Comparison of ENCODE assay signal across 8 cellular contexts in genomic region chr19:12639901-12640613, GRCh38. TPM values are rescaled to one million over a fixed set of nuclear protein-coding genes. Genes with fewer than 3 reads are reported as not detected.
DNase-seq lines count a peak whose midpoint lies in the region; ATAC-seq and TF ChIP-seq lines count a peak whose summit lies in the region.

No MANE protein-coding gene starts in this region.

- POLR2A ChIA-PET in activated B cell treated with CpG ODN at 0.5 μM for 24 hours (lab: Charles Lee), result interaction anchor here (0.5 to 1.5 kb wide), 17 partner anchors 9 to 1043 kb away, joined by 3 to 18 read pairs (median 5); partner anchors contain the start of genes DHPS, MAN2B1, WDR83 and ZNF490

- peaks cover 23% of the 10 kb centered on the region for H3K4me1 Mint-ChIP-seq in activated B cell treated with CpG ODN at 0.5 μM for 24 hours

- H3K36me3 Mint-ChIP-seq in activated B cell treated with CpG ODN at 0.5 μM for 24 hours (ENCODE audit: low read depth), result peaks cover 18% of the 10 kb centered on the region

- peak; percentile 28 for DNase-seq in NCI-H1694 (lab: John Stamatoyannopoulos, UW)
- peak; percentile 75 for DNase-seq in activated B cell treated with CpG ODN at 0.5 μM for 24 hours
- peak in 56 of 61 donors; percentile 1 to 73 (median 46) for DNase-seq in caudate nucleus (lab: John Stamatoyannopoulos, UW)
- DNase-seq in islet precursor cell, result peak; percentile 93
- peak; percentile 86 for DNase-seq in stimulated activated CD4-positive, alpha-beta T cell treated with anti-CD3 and anti-CD28 coated beads, Interleukin-12 subunit alpha, Interleukin-12 subunit beta, amount 100 ng/mL, for 4 hours
- no peak for DNase-seq in SW 1271 (lab: John Stamatoyannopoulos, UW)

- peak overlapping the region; percentile 79 for H3K4me3 Mint-ChIP-seq in activated B cell treated with CpG ODN at 0.5 μM for 24 hours

- no peaks in the 10 kb centered on the region for H3K9me3 Mint-ChIP-seq in activated B cell treated with CpG ODN at 0.5 μM for 24 hours

- no peak overlapping the region for H3K27ac ChIP-seq in 22Rv1
- no peak overlapping the region for H3K27ac ChIP-seq in caudate nucleus (ENCODE audit: low read depth, low read length)

- TF ChIP-seq CTCF in 22Rv1 (IDR thresholded peaks at IDR 0.05), result peak; percentile 90
- TF ChIP-seq CTCF in activated B cell treated with CpG ODN at 0.5 μM for 24 hours (IDR thresholded peaks at IDR 0.05), result no peak

- CTCF ChIA-PET in activated B cell treated with CpG ODN at 0.5 μM for 24 hours (lab: Charles Lee), result interaction anchor here (0.5 to 2.0 kb wide), 15 partner anchors 9 to 208 kb away, joined by 3 to 15 read pairs (median 4); partner anchors contain the start of genes MAN2B1, WDR83, ZNF490 and ZNF791

- intact Hi-C loops in activated B cell treated with CpG ODN at 0.5 μM for 24 hours (cut with micrococcal nuclease), result loop anchor here (1.0 to 2.0 kb wide), 4 partner anchors 25 to 76 kb away; no protein-coding TSS in a partner anchor

- H3K27me3 Mint-ChIP-seq in activated B cell treated with CpG ODN at 0.5 μM for 24 hours, result no peaks in the 10 kb centered on the region

- ATAC-seq in GM19025 (IDR thresholded peaks at IDR 0.05; ENCODE audit: low read depth, unreplicated experiment), result peak; percentile 43
- peak; percentile 95 for ATAC-seq in activated B cell treated with CpG ODN at 0.5 μM for 24 hours (ENCODE audit: low read depth)

- H3K27ac Mint-ChIP-seq in activated B cell treated with CpG ODN at 0.5 μM for 24 hours, result peak overlapping the region; percentile 46

RNA-seq across cellular contexts. Expression of gene MAN2B1, which starts 26.5 kb away (rescaled TPM):
- 251 and 291 TPM in 2 replicates for total RNA-seq in activated B cell treated with CpG ODN at 0.5 μM for 24 hours

RNA-seq across cellular contexts. Expression of gene WDR83, which starts 26.6 kb away (rescaled TPM):
- total RNA-seq in activated B cell treated with CpG ODN at 0.5 μM for 24 hours, result 17.7 and 20.8 TPM in 2 replicates

RNA-seq across cellular contexts. Expression of gene ZNF791, which starts 29.3 kb away (rescaled TPM):
- 37.5 and 46.1 TPM in 2 replicates for total RNA-seq in activated B cell treated with CpG ODN at 0.5 μM for 24 hours

RNA-seq across cellular contexts. Expression of gene ZNF490, which starts 29.4 kb away (rescaled TPM):
- 15.6 TPM in 2 replicates for total RNA-seq in activated B cell treated with CpG ODN at 0.5 μM for 24 hours

RNA-seq across cellular contexts. Expression of gene DHPS, which starts 41.6 kb away (rescaled TPM):
- 141 and 160 TPM in 2 replicates for total RNA-seq in activated B cell treated with CpG ODN at 0.5 μM for 24 hours

Comparison
In these comparisons a context has a peak if more than half of its experiments do, and no peak if none do; other contexts are left out.
1. DNase-seq: peak in NCI-H1694 (single experiment), activated B cell treated with CpG ODN at 0.5 μM for 24 hours (single experiment), caudate nucleus (56 of 61), islet precursor cell (single experiment) and stimulated activated CD4-positive, alpha-beta T cell treated with anti-CD3 and anti-CD28 coated beads, Interleukin-12 subunit alpha, Interleukin-12 subunit beta, amount 100 ng/mL, for 4 hours (single experiment); none in SW 1271 (0 of 2).